Comparison of ENCODE assay signal across 1 cellular context in genomic region chr5:42990892-42991291, GRCh38.
TF ChIP-seq lines count a peak whose summit lies in the region.

No MANE protein-coding gene starts in this region.

TF ChIP-seq in IMR-90, 13 proteins besides CTCF, POLR2A, EP300 and RAD21 (continued from another document):
- no peak for TF ChIP-seq CEBPB (IDR thresholded peaks at IDR 0.05; ENCODE audit: low read depth, low read length)
- TF ChIP-seq MAZ (IDR thresholded peaks at IDR 0.05; ENCODE audit: borderline replicate concordance, low read depth, low read length): no peak
- no peak for TF ChIP-seq RFX5 (IDR thresholded peaks at IDR 0.05; ENCODE audit: low read depth, low read length)
- no peak for TF ChIP-seq SMC3 (IDR thresholded peaks at IDR 0.05; ENCODE audit: low read depth, low read length)
- no peak for TF ChIP-seq CHD1 (IDR thresholded peaks at IDR 0.05; ENCODE audit: low read depth, low read length)
- no peak for TF ChIP-seq RCOR1 (IDR thresholded peaks at IDR 0.05; ENCODE audit: insufficient replicate concordance, low read length)
- TF ChIP-seq USF2 (IDR thresholded peaks at IDR 0.05; ENCODE audit: low read depth, low read length): no peak
- TF ChIP-seq NFE2L2 (IDR thresholded peaks at IDR 0.05; ENCODE audit: low read depth, low read length): no peak
- TF ChIP-seq BHLHE40 (IDR thresholded peaks at IDR 0.05; ENCODE audit: low read depth, low read length): no peak
- no peak for TF ChIP-seq FOS (IDR thresholded peaks at IDR 0.05; ENCODE audit: low read depth, low read length)
- no peak for TF ChIP-seq ELK1 (IDR thresholded peaks at IDR 0.05; ENCODE audit: borderline replicate concordance, low read depth, low read length)
